In genomic region chr4:11698846-11699590, GRCh38 we compare ENCODE assay signal across 15 cellular contexts.
DNase-seq lines count a peak whose midpoint lies in the region; ATAC-seq and TF ChIP-seq lines count a peak whose summit lies in the region.
"Had no signal": no experiment of that assay in that cellular context is flagged by ENCODE, and none has a peak within 500 bp of the region (broad histone marks: within the 10 kb centered on the region; RNA-seq: fewer than 3 reads in every experiment).

No MANE protein-coding gene starts in this region.

- H3K4me1 ChIP-seq in heart left ventricle, result peaks cover 0 to 24% (median 6%) of the 10 kb centered on the region in 12 donors
- H3K4me1 ChIP-seq in right atrium auricular region, result peaks cover 0 to 8% of the 10 kb centered on the region in 2 donors
- H3K4me1 ChIP-seq in adipocyte (ENCODE audit: control insufficient read depth, insufficient read depth, low read length), result peaks cover 6% of the 10 kb centered on the region
- H3K4me1 ChIP-seq in foreskin keratinocyte, result peaks cover 49% of the 10 kb centered on the region
- peaks cover 9% of the 10 kb centered on the region for H3K4me1 ChIP-seq in smooth muscle cell (ENCODE audit: low read depth)
- H3K4me1 ChIP-seq: sigmoid colon had no signal

- H3K27ac ChIP-seq in heart left ventricle (no peak overlapping the region), right atrium auricular region (no peak overlapping the region), foreskin keratinocyte (peak overlapping the region; percentile 85), smooth muscle cell (ENCODE audit: low read depth) (peak overlapping the region; percentile 74)
- H3K27ac ChIP-seq: dorsolateral prefrontal cortex, sigmoid colon, thoracic aorta had no signal

- H3K4me2 ChIP-seq in smooth muscle cell, result peak overlapping the region; percentile 20

- H3K79me2 ChIP-seq in smooth muscle cell (ENCODE audit: low read depth), result no peaks in the 10 kb centered on the region

- H3K4me3 ChIP-seq in heart left ventricle, result no peak overlapping the region
- H3K4me3 ChIP-seq in right atrium auricular region, result no peak overlapping the region
- H3K4me3 ChIP-seq in adipocyte (ENCODE audit: low read length), result no peak overlapping the region
- H3K4me3 ChIP-seq in smooth muscle cell, result no peak overlapping the region
- H3K4me3 ChIP-seq: dorsolateral prefrontal cortex, sigmoid colon, thoracic aorta had no signal

- no peak for TF ChIP-seq POLR2A in heart left ventricle (IDR thresholded peaks at IDR 0.05)

- no peaks in the 10 kb centered on the region for H4K20me1 ChIP-seq in smooth muscle cell (ENCODE audit: low read depth)

- intact Hi-C loops in heart left ventricle (cut with DNase I), result no loop called here

- ATAC-seq in heart left ventricle (peak in 3 of 4 donors; percentile 56 to 75 (median 71)), foreskin keratinocyte (peak; percentile 88), GM19397 (IDR thresholded peaks at IDR 0.05; ENCODE audit: unreplicated experiment) (no peak), GM21619 (IDR thresholded peaks at IDR 0.05; ENCODE audit: unreplicated experiment) (no peak)

- H3K9ac ChIP-seq in adipocyte (ENCODE audit: low read length), result no peak overlapping the region
- H3K9ac ChIP-seq in smooth muscle cell (ENCODE audit: low read depth), result no peak overlapping the region

- H3K36me3 ChIP-seq in heart left ventricle (no peaks in the 10 kb centered on the region), right atrium auricular region (no peaks in the 10 kb centered on the region), adipocyte (ENCODE audit: control insufficient read depth, insufficient read depth, low read length, severe bottlenecking) (no peaks in the 10 kb centered on the region), smooth muscle cell (ENCODE audit: low read depth) (no peaks in the 10 kb centered on the region)
- H3K36me3 ChIP-seq: sigmoid colon, thoracic aorta had no signal

- 50 to 62% (median 58%) methylated on average over 5 of the region's 5 CpGs for WGBS in heart left ventricle, 4 donors
- WGBS in smooth muscle cell (ENCODE audit: low lambda C conversion rate), result 66% methylated on average over 5 of the region's 5 CpGs

- no peak for TF ChIP-seq CTCF in heart left ventricle (IDR thresholded peaks at IDR 0.05)
- no peak for TF ChIP-seq CTCF in right atrium auricular region (IDR thresholded peaks at IDR 0.05)
- TF ChIP-seq CTCF in foreskin keratinocyte (conservative IDR thresholded peaks at IDR 0.05), result no peak
- no peak for TF ChIP-seq CTCF in smooth muscle cell (IDR thresholded peaks at IDR 0.05; ENCODE audit: borderline replicate concordance, insufficient read depth, poor library complexity, severe bottlenecking)

- no peak overlapping the region for H2AFZ ChIP-seq in smooth muscle cell (ENCODE audit: low read depth)

- H3K9me3 ChIP-seq in heart left ventricle (peaks cover 0 to 6% (median 3%) of the 10 kb centered on the region in 12 donors), right atrium auricular region (peaks cover 0 to 5% of the 10 kb centered on the region in 2 donors), adipocyte (ENCODE audit: control insufficient read depth, low read length) (peaks cover 5% of the 10 kb centered on the region), smooth muscle cell (replicated peaks; ENCODE audit: low read depth) (no peaks in the 10 kb centered on the region)
- H3K9me3 ChIP-seq: thoracic aorta had no signal

- DNase-seq in heart left ventricle (no peak), right atrium auricular region (ENCODE audit: low spot score) (no peak), adipocyte (ENCODE audit: low read depth) (peak; percentile 63), foreskin keratinocyte (peak; percentile 95 to 98), smooth muscle cell (lab: John Stamatoyannopoulos, UW; ENCODE audit: unreplicated experiment) (no peak), GDM1 (lab: John Stamatoyannopoulos, UW) (no peak)
- DNase-seq: activated CD4-positive, alpha-beta T cell treated with anti-CD3 and anti-CD28 coated beads, Interleukin-2, amount 50 U/mL, for 48 hours; activated naive CD4-positive, alpha-beta T cell; DMS79 treated with DMSO at 0.1 percent for 48 hours; dorsolateral prefrontal cortex; NCI-H526 treated with DMSO at 0.1 percent for 48 hours; sigmoid colon had no signal

- no peaks in the 10 kb centered on the region for H3K27me3 ChIP-seq in heart left ventricle
- H3K27me3 ChIP-seq in right atrium auricular region, result no peaks in the 10 kb centered on the region
- H3K27me3 ChIP-seq in adipocyte (replicated peaks; ENCODE audit: control insufficient read depth, insufficient read depth, low read length), result no peaks in the 10 kb centered on the region
- H3K27me3 ChIP-seq in foreskin keratinocyte, result no peaks in the 10 kb centered on the region
- H3K27me3 ChIP-seq in smooth muscle cell (ENCODE audit: low read depth), result no peaks in the 10 kb centered on the region
- H3K27me3 ChIP-seq: dorsolateral prefrontal cortex, sigmoid colon had no signal

- H3F3A ChIP-seq in smooth muscle cell (ENCODE audit: low read depth), result peaks cover 5% of the 10 kb centered on the region

Comparison
In these comparisons a context has a peak if more than half of its experiments do, and no peak if none do; other contexts are left out.
1. ATAC-seq: peak in heart left ventricle (3 of 4) and foreskin keratinocyte (single experiment); none in GM19397 (single experiment) and GM21619 (single experiment).
2. DNase-seq: peak in adipocyte (single experiment) and foreskin keratinocyte (2 of 2); none in heart left ventricle (0 of 5), right atrium auricular region (single experiment), smooth muscle cell (single experiment) and GDM1 (single experiment).
3. H3K27ac ChIP-seq: peak in foreskin keratinocyte (single experiment) and smooth muscle cell (single experiment); none in heart left ventricle (0 of 12) and right atrium auricular region (0 of 2).